In the genomic region with DNA sequence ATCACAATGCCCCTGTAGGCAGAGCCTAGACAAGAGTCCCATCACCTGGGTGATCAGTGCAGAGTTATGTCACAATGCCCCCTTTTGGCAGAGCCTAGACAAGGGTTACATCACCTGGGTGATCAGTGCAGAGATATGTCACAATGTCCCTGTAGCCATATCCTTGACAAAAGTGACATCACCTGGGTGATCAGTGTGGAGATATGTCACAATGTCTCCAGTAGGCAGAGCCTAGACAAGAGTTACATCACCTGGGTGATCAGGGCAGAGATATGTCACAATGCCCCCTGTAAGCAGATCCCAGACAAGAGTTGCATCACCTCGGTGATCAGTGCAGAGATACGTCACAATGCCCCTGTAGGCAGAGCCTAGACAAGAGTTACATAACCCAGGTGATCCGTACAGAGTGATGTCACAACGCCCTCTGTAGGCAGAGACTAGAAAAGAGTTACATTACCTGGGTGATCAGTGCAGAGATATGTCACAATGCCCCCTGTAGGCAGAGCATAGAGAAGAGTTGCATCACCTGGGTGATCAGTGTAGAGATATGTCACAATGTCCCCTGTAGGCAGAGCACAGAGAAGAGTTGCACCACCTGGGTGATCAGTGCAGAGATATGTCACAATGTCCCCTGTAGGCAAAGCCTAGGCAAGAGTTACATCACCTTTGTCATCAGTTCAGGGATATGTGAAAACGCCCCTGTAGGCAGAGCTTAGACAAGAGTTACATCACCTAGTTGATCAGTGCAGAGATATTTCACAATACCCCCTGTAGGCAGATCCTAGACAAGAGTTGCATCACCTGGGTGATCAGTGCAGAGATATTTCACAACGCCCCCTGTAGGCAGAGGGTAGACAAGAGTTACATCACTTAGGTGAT, we compare ENCODE assay signal across 13 cellular contexts. TPM values are rescaled to one million over a fixed set of nuclear protein-coding genes. Genes with fewer than 3 reads are reported as not detected.
DNase-seq lines count a peak whose midpoint lies in the region; ATAC-seq, FAIRE-seq and TF ChIP-seq lines count a peak whose summit lies in the region.
"Not testable (repeated sequence)": the region's sequence is repeated elsewhere in the genome, so short reads cannot be mapped to it uniquely, and the experiment has no call there.
"Had no signal": no experiment of that assay in that cellular context is flagged by ENCODE, and none has a peak within 500 bp of the region (broad histone marks: within the 10 kb centered on the region; RNA-seq: fewer than 3 reads in every experiment).

No MANE protein-coding gene starts in this region.

- not testable (repeated sequence) for H3K9ac ChIP-seq in kidney (ENCODE audit: low read length in 2 of 2)

- not testable (repeated sequence) for H3K9me3 ChIP-seq in Caco-2; RWPE2 (ENCODE audit: severe bottlenecking); kidney (ENCODE audit: control insufficient read depth in 1 of 2, low read length in 2 of 2)

- H3K4me3 ChIP-seq in Caco-2 (ENCODE audit: low read depth, low read length); RWPE2 (ENCODE audit: severe bottlenecking); brain microvascular endothelial cell (ENCODE audit: low read depth, low read length); kidney (ENCODE audit: low read length in 2 of 2): not testable (repeated sequence)

- H3K4me1 ChIP-seq in Caco-2; RWPE2 (ENCODE audit: insufficient read depth, poor library complexity, severe bottlenecking); kidney (ENCODE audit: control insufficient read depth in 1 of 2, insufficient read depth in 1 of 2, low read depth in 1 of 2, low read length in 2 of 2): not testable (repeated sequence)

- not testable (repeated sequence) for FAIRE-seq in kidney (lab: Jason Lieb, UNC)

- CTCF ChIA-PET in Caco-2 (lab: Charles Lee): not testable (repeated sequence)

- H3K27ac ChIP-seq in RWPE2 (ENCODE audit: poor library complexity, severe bottlenecking); brain microvascular endothelial cell; kidney (ENCODE audit: low read depth in 2 of 2, low read length in 2 of 2): not testable (repeated sequence)

- intact Hi-C loops in Caco-2 (cut with micrococcal nuclease; ENCODE audit: unreplicated experiment); kidney (cut with DNase I): not testable (repeated sequence)

- peak; percentile 32 for ATAC-seq in HG02852 (IDR thresholded peaks at IDR 0.05; ENCODE audit: unreplicated experiment)
- peak; percentile 53 for ATAC-seq in RWPE2 (ENCODE audit: low read depth)
- peak; percentile 71 for ATAC-seq in omental fat pad (ENCODE audit: low FRiP score)
- peak; percentile 38 for ATAC-seq in stimulated activated naive CD8-positive, alpha-beta T cell treated with anti-CD3 and anti-CD28 coated beads, Interleukin-15, Interleukin-2, amounts not matched to agents 100 U/mL and 50 U/mL, for 24 hours

- H3K27me3 Mint-ChIP-seq in Caco-2 (ENCODE audit: insufficient read depth, unreplicated experiment): not testable (repeated sequence)

- not testable (repeated sequence) for H3K36me3 ChIP-seq in Caco-2 (ENCODE audit: control insufficient read depth, insufficient read depth, low read length); RWPE2 (ENCODE audit: low read depth); brain microvascular endothelial cell (replicated peaks); kidney (ENCODE audit: control insufficient read depth in 1 of 2, insufficient read depth in 2 of 2, low read length in 2 of 2)

- not testable (repeated sequence) for BruUV-seq in Caco-2 (replicated peaks; lab: Mats Ljungman, UMichigan)

- POLR2A ChIA-PET in Caco-2 (lab: Charles Lee): not testable (repeated sequence)

- in situ Hi-C loops in brain microvascular endothelial cell (cut with HindIII; ENCODE audit: low pct_ligation_motif_present, low sequenced_read_pairs): not testable (repeated sequence)

- not testable (repeated sequence) for H3K4me3 Mint-ChIP-seq in Caco-2 (ENCODE audit: unreplicated experiment)

- H3K27ac Mint-ChIP-seq in Caco-2 (ENCODE audit: unreplicated experiment): not testable (repeated sequence)

- H3K36me3 Mint-ChIP-seq in Caco-2 (ENCODE audit: insufficient read depth, unreplicated experiment): not testable (repeated sequence)

- not testable (repeated sequence) for H3K9me3 Mint-ChIP-seq in Caco-2 (ENCODE audit: unreplicated experiment)

- DNase-seq in Caco-2: peak; percentile 32 to 42
- peak; percentile 56 for DNase-seq in RWPE2 (ENCODE audit: low spot score)
- peak; percentile 51 for DNase-seq in activated CD8-positive, alpha-beta memory T cell treated with anti-CD3 and anti-CD28 coated beads, Interleukin-2, amount 50 U/mL, for 48 hours
- peak; percentile 0 for DNase-seq in brain microvascular endothelial cell
- DNase-seq in kidney: peak; percentile 29
- DNase-seq in omental fat pad (ENCODE audit: low spot score): not testable (repeated sequence)
- peak; percentile 5 for DNase-seq in stimulated activated naive CD8-positive, alpha-beta T cell treated with anti-CD3 and anti-CD28 coated beads, Interleukin-15, Interleukin-2, amounts not matched to agents 100 U/mL and 50 U/mL, for 24 hours

- TF ChIP-seq CTCF in Caco-2 (IDR thresholded peaks at IDR 0.05; ENCODE audit: insufficient read depth in 1 of 2, low read depth in 1 of 2, low read length in 1 of 2, severe bottlenecking in 1 of 2, unreplicated experiment in 1 of 2); RWPE2 (IDR thresholded peaks at IDR 0.05; ENCODE audit: poor library complexity, severe bottlenecking); brain microvascular endothelial cell (IDR thresholded peaks at IDR 0.05; ENCODE audit: low read depth, low read length, missing control alignments); kidney (IDR thresholded peaks at IDR 0.05; ENCODE audit: borderline replicate concordance, extremely low read depth, insufficient read depth); omental fat pad (IDR thresholded peaks at IDR 0.05): not testable (repeated sequence)

- not testable (repeated sequence) for H3K27me3 ChIP-seq in Caco-2 (replicated peaks; ENCODE audit: control insufficient read depth, insufficient read depth, low read length); RWPE2 (ENCODE audit: insufficient read depth, poor library complexity, severe bottlenecking); brain microvascular endothelial cell (replicated peaks)

- not testable (repeated sequence) for H3K4me1 Mint-ChIP-seq in Caco-2 (ENCODE audit: low read depth, unreplicated experiment)

RNA-seq across cellular contexts. Expression of a gene that starts 4.4 kb away (rescaled TPM):
- total RNA-seq in Caco-2 (2022) (not detected in 2 replicates), kidney (not detected), omental fat pad (not detected)
- polyA plus RNA-seq in kidney (ENCODE audit: insufficient read depth, low read depth, low replicate concordance): not detected
- total RNA-seq: A673, M059J, mononuclear cell, occipital lobe had no signal
- polyA plus RNA-seq: small intestine had no signal
